In the genomic region with DNA sequence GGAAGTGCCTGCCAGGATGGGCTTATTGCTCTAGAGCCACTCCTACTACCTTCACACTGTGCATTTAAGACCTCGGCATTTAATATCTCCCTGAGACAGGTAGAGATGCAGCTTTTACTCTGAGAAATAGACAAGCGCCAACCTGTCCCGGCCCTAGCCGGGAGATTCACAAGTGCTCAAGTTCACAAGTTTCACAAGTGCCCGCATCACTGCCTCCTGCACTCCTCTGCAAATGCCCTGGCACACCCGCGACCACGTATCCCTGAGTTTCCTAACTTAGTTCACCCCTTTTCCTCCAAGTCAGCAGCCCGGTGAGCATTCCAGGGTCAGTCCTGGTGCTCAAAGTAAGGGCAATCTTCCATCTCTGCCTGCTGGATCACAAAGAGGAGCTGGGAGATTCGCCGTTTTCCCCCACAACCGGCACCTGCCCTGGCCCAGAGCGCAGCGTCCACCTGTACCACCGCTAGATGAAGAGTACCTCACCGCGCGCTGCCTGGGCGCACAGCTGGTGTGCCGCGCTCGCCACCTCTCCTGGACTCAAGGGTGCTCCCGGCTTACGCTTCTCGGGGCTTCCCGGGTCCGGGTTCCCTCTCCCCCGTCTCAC, we compare ENCODE assay signal across 9 cellular contexts. TPM values are rescaled to one million over a fixed set of nuclear protein-coding genes. Genes with fewer than 3 reads are reported as not detected.
DNase-seq lines count a peak whose midpoint lies in the region; ATAC-seq and TF ChIP-seq lines count a peak whose summit lies in the region.
"Had no signal": no experiment of that assay in that cellular context is flagged by ENCODE, and none has a peak within 500 bp of the region (broad histone marks: within the 10 kb centered on the region; RNA-seq: fewer than 3 reads in every experiment).

No MANE protein-coding gene starts in this region.

- H3K4me3 Mint-ChIP-seq in neural progenitor cell: peak overlapping the region; percentile 80

- POLR2A ChIA-PET in RWPE1 (lab: Yijun Ruan, JAX; ENCODE audit: low non-redundant PET): no interaction called here

- peak overlapping the region; percentile 97 for H3K4me2 ChIP-seq in neural progenitor cell

- no peaks in the 10 kb centered on the region for H3K36me3 Mint-ChIP-seq in neural progenitor cell

- H3K4me1 Mint-ChIP-seq in neural progenitor cell: peaks cover 17% of the 10 kb centered on the region

- no peak overlapping the region for H3K9ac ChIP-seq in neural progenitor cell

- peak overlapping the region; percentile 92 for H2AFZ ChIP-seq in neural progenitor cell (replicated peaks)

- no peak overlapping the region for H3K27ac Mint-ChIP-seq in neural progenitor cell

- no peaks in the 10 kb centered on the region for H4K20me1 ChIP-seq in neural progenitor cell (ENCODE audit: low read depth)

- no peaks in the 10 kb centered on the region for H3K9me3 ChIP-seq in neural progenitor cell (ENCODE audit: low read depth)

- H3K4me3 ChIP-seq in fibroblast of villous mesenchyme (ENCODE audit: low read depth, low read length) (peak overlapping the region; percentile 56), neural progenitor cell (peak overlapping the region; percentile 63)

- ATAC-seq in GM18502 (IDR thresholded peaks at IDR 0.05; ENCODE audit: poor library complexity, unreplicated experiment) (no peak), HG03196 (IDR thresholded peaks at IDR 0.05; ENCODE audit: unreplicated experiment) (no peak)

- H3F3A ChIP-seq in neural progenitor cell (ENCODE audit: low read depth): no peaks in the 10 kb centered on the region

- peaks cover 80% of the 10 kb centered on the region for H3K27me3 ChIP-seq in neural progenitor cell

- H3K4me1 ChIP-seq in neural progenitor cell: peaks cover 8% of the 10 kb centered on the region

- no peaks in the 10 kb centered on the region for H3K36me3 ChIP-seq in neural progenitor cell

- TF ChIP-seq CTCF in RWPE1 (conservative IDR thresholded peaks at IDR 0.05; ENCODE audit: low read depth) (no peak), fibroblast of villous mesenchyme (IDR thresholded peaks at IDR 0.05; ENCODE audit: insufficient read depth, low read depth, low read length) (no peak), neural progenitor cell (IDR thresholded peaks at IDR 0.05) (no peak)

- DNase-seq in AG20443 (ENCODE audit: low spot score): peak; percentile 40
- DNase-seq in RWPE1 (ENCODE audit: low spot score): peak; percentile 39
- peak; percentile 34 for DNase-seq in fibroblast of villous mesenchyme (ENCODE audit: low read depth)
- DNase-seq in neural progenitor cell (ENCODE audit: low spot score): peak; percentile 40
- no peak for DNase-seq in mesenteric fat pad (ENCODE audit: low spot score)
- no peak for DNase-seq in RPMI8226

- H3K27me3 Mint-ChIP-seq in neural progenitor cell (ENCODE audit: insufficient read depth, low read depth): peaks cover 44% of the 10 kb centered on the region

- H3K79me2 ChIP-seq in neural progenitor cell (ENCODE audit: low read depth): no peaks in the 10 kb centered on the region

- CTCF ChIA-PET in RWPE1 (lab: Yijun Ruan, JAX): interaction anchor here (0.6 to 0.7 kb wide), 2 partner anchors 112 to 357 kb away, joined by 3 read pairs; no protein-coding TSS in a partner anchor

- H3K27ac ChIP-seq in RWPE1 (no peak overlapping the region), neural progenitor cell (no peak overlapping the region)
- H3K27ac ChIP-seq: HL-60 had no signal

- peaks cover 2% of the 10 kb centered on the region for H3K9me3 Mint-ChIP-seq in neural progenitor cell

RNA-seq across cellular contexts. Expression of gene SLC38A4, which starts 5.0 kb away (rescaled TPM):
- total RNA-seq in fibroblast of villous mesenchyme (11.0 and 23.7 TPM in 2 replicates), neural progenitor cell (ENCODE audit: low replicate concordance) (1.8 and 2.5 TPM in 2 replicates), mesenteric fat pad (0.45 TPM)

Comparison
In these comparisons a context has a peak if more than half of its experiments do, and no peak if none do; other contexts are left out.
1. DNase-seq: peak in AG20443 (single experiment), RWPE1 (single experiment), fibroblast of villous mesenchyme (single experiment) and neural progenitor cell (single experiment); none in mesenteric fat pad (single experiment) and RPMI8226 (single experiment).